2 cellular contexts compared by ENCODE assay signal in genomic region chrX:2401590-2402360, GRCh38.
TF ChIP-seq lines count a peak whose summit lies in the region.

No MANE protein-coding gene starts in this region.

TF ChIP-seq in GM23338, 12 proteins besides CTCF, POLR2A, EP300 and RAD21 (continued from another document):
- TF ChIP-seq ZNF462 (CRISPR knock-in tag; IDR thresholded peaks at IDR 0.05) (no peak), REST (IDR thresholded peaks at IDR 0.05; ENCODE audit: unreplicated experiment) (no peak), CREB1 (CRISPR knock-in tag; IDR thresholded peaks at IDR 0.05; ENCODE audit: low read depth) (no peak), ZNF331 (CRISPR knock-in tag; IDR thresholded peaks at IDR 0.05; ENCODE audit: low read depth) (no peak), EZH2phosphoT487 (IDR thresholded peaks at IDR 0.05; ENCODE audit: unreplicated experiment) (no peak), NANOG (IDR thresholded peaks at IDR 0.05; ENCODE audit: borderline replicate concordance) (no peak), EZH2 (IDR thresholded peaks at IDR 0.05; ENCODE audit: low read depth, unreplicated experiment) (no peak), POLR2AphosphoS5 (IDR thresholded peaks at IDR 0.05; ENCODE audit: low read depth) (no peak), JUNB (IDR thresholded peaks at IDR 0.05; ENCODE audit: unreplicated experiment) (no peak), ZNF114 (CRISPR knock-in tag; IDR thresholded peaks at IDR 0.05) (no peak)
TF ChIP-seq in GM23338: peak in this region for 0.

TF ChIP-seq in HEK293T, 16 proteins besides CTCF, POLR2A, EP300 and RAD21 (continued from another document):
- TF ChIP-seq FOXM1 (IDR thresholded peaks at IDR 0.05; ENCODE audit: borderline replicate concordance), result no peak
- TF ChIP-seq FOXA1 (IDR thresholded peaks at IDR 0.05), result no peak
- TF ChIP-seq ZNF384 (IDR thresholded peaks at IDR 0.05), result no peak
- no peak for TF ChIP-seq LEF1 (IDR thresholded peaks at IDR 0.05; ENCODE audit: borderline replicate concordance)
- TF ChIP-seq FOXK2 (IDR thresholded peaks at IDR 0.05), result no peak
- TF ChIP-seq SP1 (IDR thresholded peaks at IDR 0.05), result no peak
- no peak for TF ChIP-seq HDGF (IDR thresholded peaks at IDR 0.05; ENCODE audit: borderline replicate concordance)
- no peak for TF ChIP-seq CTBP1 (IDR thresholded peaks at IDR 0.05; ENCODE audit: borderline replicate concordance)
- no peak for TF ChIP-seq ELF4 (IDR thresholded peaks at IDR 0.05)
- no peak for TF ChIP-seq NFRKB (IDR thresholded peaks at IDR 0.05)
